Comparison of ENCODE assay signal across 11 cellular contexts in the genomic region with DNA sequence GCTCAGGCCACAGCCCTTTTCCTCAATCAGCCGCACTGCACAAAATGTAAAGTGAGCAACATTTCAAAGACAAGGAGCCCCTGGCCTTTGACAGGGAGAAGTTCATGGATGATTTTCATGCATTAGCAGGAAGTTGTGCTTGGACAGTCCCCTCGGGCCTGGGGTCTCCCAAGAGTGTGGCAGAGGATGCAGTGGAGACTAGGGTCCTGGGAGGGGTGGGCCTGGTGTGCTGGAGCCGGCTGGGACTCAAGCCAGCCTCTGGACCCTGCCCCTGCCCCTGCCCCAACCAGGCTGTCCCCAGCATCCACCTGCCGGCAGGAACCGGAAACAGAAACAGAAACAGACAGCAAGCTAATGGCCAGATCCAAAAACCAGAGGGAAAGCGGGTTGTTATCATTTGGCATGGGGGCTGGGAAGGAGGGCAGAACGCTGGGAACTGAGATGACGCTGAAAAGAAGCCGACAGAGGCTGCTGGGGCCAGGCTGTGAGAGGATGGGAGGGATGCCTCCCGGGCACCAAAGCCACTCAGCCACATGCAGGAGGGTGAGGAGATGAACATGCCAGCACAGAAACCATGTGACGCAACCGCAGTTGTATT. TPM values are rescaled to one million over a fixed set of nuclear protein-coding genes. Genes with fewer than 3 reads are reported as not detected.
DNase-seq lines count a peak whose midpoint lies in the region; ATAC-seq, FAIRE-seq and TF ChIP-seq lines count a peak whose summit lies in the region.
"Had no signal": no experiment of that assay in that cellular context is flagged by ENCODE, and none has a peak within 500 bp of the region (broad histone marks: within the 10 kb centered on the region; RNA-seq: fewer than 3 reads in every experiment).

No MANE protein-coding gene starts in this region.

- TF ChIP-seq CTCF in brain (conservative IDR thresholded peaks at IDR 0.05) (no peak), keratinocyte (optimal IDR thresholded peaks at IDR 0.05 in 1 of 3, IDR thresholded peaks at IDR 0.05 in 1 of 3, conservative IDR thresholded peaks at IDR 0.05 in 1 of 3; ENCODE audit: extremely low read depth in 1 of 3, insufficient read depth in 2 of 3, low read length in 3 of 3) (no peak), tibial artery (IDR thresholded peaks at IDR 0.05) (no peak)

- H3K4me1 ChIP-seq in keratinocyte (ENCODE audit: control insufficient read depth, extremely low read depth, insufficient read depth, low read length) (peaks cover 51% of the 10 kb centered on the region), tibial artery (peaks cover 0 to 63% (median 48%) of the 10 kb centered on the region in 4 donors)

- peak; percentile 86 for FAIRE-seq in keratinocyte (lab: Jason Lieb, UNC)
- FAIRE-seq: GM12878 had no signal

- H3K4me3 ChIP-seq in keratinocyte (ENCODE audit: control insufficient read depth in 2 of 3, extremely low read depth in 1 of 3, insufficient read depth in 2 of 3, low read depth in 1 of 3, low read length in 3 of 3) = peak overlapping the region; percentile 76 to 86 (median 80)
- H3K4me3 ChIP-seq in tibial artery = peak overlapping the region in 1 of 2 donors; percentile 86
- H3K4me3 ChIP-seq: GM12878 had no signal

- peaks cover 45% of the 10 kb centered on the region for H3K27me3 Mint-ChIP-seq in T-helper 1 cell treated with Interleukin-12 subunit alpha and Interleukin-12 subunit beta and Interleukin-4 antibody, amounts not matched to agents 30 μg/mL and 1 μg/mL, for 36 hours (ENCODE audit: low read depth)
- H3K27me3 Mint-ChIP-seq in brain = peaks cover 19% of the 10 kb centered on the region

- intact Hi-C loops in tibial artery (cut with DNase I; ENCODE audit: low total_unique reads) = loop anchor here (5.0 kb wide), 1 partner anchor 44 kb away; no protein-coding TSS in a partner anchor

- H3K4me3 Mint-ChIP-seq in T-helper 1 cell treated with Interleukin-12 subunit alpha and Interleukin-12 subunit beta and Interleukin-4 antibody, amounts not matched to agents 30 μg/mL and 1 μg/mL, for 36 hours = peak overlapping the region; percentile 21
- peak overlapping the region; percentile 62 to 92 (median 87) for H3K4me3 Mint-ChIP-seq in brain
- H3K4me3 Mint-ChIP-seq: activated naive CD8-positive, alpha-beta T cell treated with anti-CD3 and anti-CD28 coated beads, Interleukin-2, amount 10 ng/mL, durations not matched to agents 7 days and 5 days had no signal

- H3K27ac ChIP-seq in keratinocyte (ENCODE audit: control insufficient read depth, insufficient read depth, low read length) = peak overlapping the region; percentile 72
- H3K27ac ChIP-seq in tibial artery = peak overlapping the region; percentile 27 to 96

- H3K9ac ChIP-seq in keratinocyte (ENCODE audit: control insufficient read depth, extremely low read depth, insufficient read depth, low read length) = peak overlapping the region; percentile 83

- dilution Hi-C loops in keratinocyte (cut with MboI; ENCODE audit: extremely low pct_ligation_motif_present, low sequenced_read_pairs) = no loop called here

- no peak for DNase-seq in T-helper 1 cell
- DNase-seq in keratinocyte (ENCODE audit: low read depth, low spot score) = no peak
- peak in 1 of 2 donors; percentile 57 for DNase-seq in tibial artery
- no peak for DNase-seq in hippocampal formation (lab: John Stamatoyannopoulos, UW)
- no peak for DNase-seq in NCI-H128 (lab: John Stamatoyannopoulos, UW; ENCODE audit: unreplicated experiment)
- DNase-seq: NCI-H345 had no signal

- no peaks in the 10 kb centered on the region for H3K36me3 Mint-ChIP-seq in T-helper 1 cell treated with Interleukin-12 subunit alpha and Interleukin-12 subunit beta and Interleukin-4 antibody, amounts not matched to agents 30 μg/mL and 1 μg/mL, for 36 hours (ENCODE audit: low read depth)
- peaks cover 4% of the 10 kb centered on the region for H3K36me3 Mint-ChIP-seq in brain
- H3K36me3 Mint-ChIP-seq: activated naive CD8-positive, alpha-beta T cell treated with anti-CD3 and anti-CD28 coated beads, Interleukin-2, amount 10 ng/mL, durations not matched to agents 7 days and 5 days had no signal

- no peak for ATAC-seq in GM21528 (IDR thresholded peaks at IDR 0.05; ENCODE audit: low FRiP score, unreplicated experiment)
- ATAC-seq: GM12878 had no signal

- H3K9me3 Mint-ChIP-seq in T-helper 1 cell treated with Interleukin-12 subunit alpha and Interleukin-12 subunit beta and Interleukin-4 antibody, amounts not matched to agents 30 μg/mL and 1 μg/mL, for 36 hours = peaks cover 16% of the 10 kb centered on the region
- H3K9me3 Mint-ChIP-seq in brain = peaks cover 0 to 13% (median 0%) of the 10 kb centered on the region in 5 experiments

- no peak overlapping the region for H3K27ac Mint-ChIP-seq in T-helper 1 cell treated with Interleukin-12 subunit alpha and Interleukin-12 subunit beta and Interleukin-4 antibody, amounts not matched to agents 30 μg/mL and 1 μg/mL, for 36 hours
- H3K27ac Mint-ChIP-seq in brain = peak overlapping the region in 3 of 5 experiments; percentile 48 to 89 (median 81)
- H3K27ac Mint-ChIP-seq: activated naive CD8-positive, alpha-beta T cell treated with anti-CD3 and anti-CD28 coated beads, Interleukin-2, amount 10 ng/mL, durations not matched to agents 7 days and 5 days had no signal

- no peak overlapping the region for H2AFZ ChIP-seq in keratinocyte (ENCODE audit: control insufficient read depth, low read length)

- peaks cover 7% of the 10 kb centered on the region for H3K9me1 ChIP-seq in keratinocyte (ENCODE audit: control insufficient read depth, extremely low read depth, insufficient read depth, low read length)

- peak overlapping the region; percentile 87 for H3K4me2 ChIP-seq in keratinocyte (ENCODE audit: control insufficient read depth, extremely low read depth, insufficient read depth, low read depth, low read length)

- H3K79me2 ChIP-seq in keratinocyte (ENCODE audit: control insufficient read depth, insufficient read depth, low read length) = peaks cover 78% of the 10 kb centered on the region

- H3K36me3 ChIP-seq in keratinocyte (ENCODE audit: control insufficient read depth in 2 of 2, extremely low read depth in 1 of 2, insufficient read depth in 2 of 2, low read length in 2 of 2) (peaks cover 10 to 37% of the 10 kb centered on the region in 2 experiments), tibial artery (peaks cover 0 to 10% (median 0%) of the 10 kb centered on the region in 3 donors)

- peaks cover 8% of the 10 kb centered on the region for H3K4me1 Mint-ChIP-seq in T-helper 1 cell treated with Interleukin-12 subunit alpha and Interleukin-12 subunit beta and Interleukin-4 antibody, amounts not matched to agents 30 μg/mL and 1 μg/mL, for 36 hours (ENCODE audit: low read depth)
- H3K4me1 Mint-ChIP-seq in brain = peaks cover 69% of the 10 kb centered on the region

- peaks cover 29% of the 10 kb centered on the region for H4K20me1 ChIP-seq in keratinocyte (ENCODE audit: control insufficient read depth, extremely low read depth, insufficient read depth, low read length)

- H3K9me3 ChIP-seq in keratinocyte (ENCODE audit: control insufficient read depth, low read depth, low read length) (no peaks in the 10 kb centered on the region), tibial artery (no peaks in the 10 kb centered on the region)

- H3K27me3 ChIP-seq in keratinocyte (ENCODE audit: control insufficient read depth, extremely low read depth, insufficient read depth, low read length) = no peaks in the 10 kb centered on the region
- H3K27me3 ChIP-seq in tibial artery = no peaks in the 10 kb centered on the region

RNA-seq across cellular contexts. Expression of a gene that starts 2.3 kb away (rescaled TPM):
- polyA plus RNA-seq in brain (ENCODE audit: insufficient read depth, low read depth, low replicate concordance) (43.7 TPM), keratinocyte (163 to 267 TPM (median 166 TPM) in 3 replicates)
- polyA plus RNA-seq in keratinocyte (2011; ENCODE audit: low read depth) = 97.3 TPM
- 121 and 265 TPM in 2 replicates for polyA plus RNA-seq in keratinocyte (2011; cell fraction: cytosol; rRNA removed)
- 353 and 513 TPM in 2 replicates for polyA plus RNA-seq in keratinocyte (2011; cell fraction: nucleus; rRNA removed)
- 57.5 and 273 TPM in 2 replicates for polyA plus RNA-seq in keratinocyte (2012; ENCODE audit: low replicate concordance)
- polyA minus RNA-seq in keratinocyte = 77.0 to 179 TPM (median 83.9 TPM) in 3 replicates
- 246 TPM for polyA minus RNA-seq in keratinocyte (2011; cell fraction: cytosol; rRNA and poly(A)+ RNA removed)
- 176 and 206 TPM in 2 replicates for polyA minus RNA-seq in keratinocyte (2011; cell fraction: nucleus; rRNA and poly(A)+ RNA removed)
